9 cellular contexts compared by ENCODE assay signal in the genomic region with DNA sequence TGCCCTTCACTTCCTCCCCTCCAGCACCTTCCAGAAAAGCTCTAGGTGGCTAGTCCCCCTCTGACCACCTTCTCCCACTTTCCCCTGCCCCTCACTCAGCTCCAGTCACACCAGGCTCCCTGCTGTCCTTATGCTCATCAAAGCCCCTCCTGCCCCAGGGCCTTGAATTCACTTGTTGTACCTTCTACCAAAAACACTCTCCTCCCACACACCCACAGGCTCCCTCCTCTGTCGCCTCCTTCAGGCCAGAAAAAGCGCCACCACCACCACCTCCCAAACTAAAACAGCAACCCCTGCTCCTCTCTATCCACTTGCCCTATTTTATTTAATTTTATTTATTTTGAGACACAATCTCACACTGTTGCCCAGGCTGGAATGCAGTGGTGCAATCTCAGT. TPM values are rescaled to one million over a fixed set of nuclear protein-coding genes. Genes with fewer than 3 reads are reported as not detected.
DNase-seq lines count a peak whose midpoint lies in the region; ATAC-seq and TF ChIP-seq lines count a peak whose summit lies in the region.
"Had no signal": no experiment of that assay in that cellular context is flagged by ENCODE, and none has a peak within 500 bp of the region (broad histone marks: within the 10 kb centered on the region; RNA-seq: fewer than 3 reads in every experiment).

No MANE protein-coding gene starts in this region.

- DNase-seq in natural killer cell (no peak), foreskin keratinocyte (no peak), NCI-H526 treated with DMSO at 0.1 percent for 48 hours (lab: John Stamatoyannopoulos, UW) (no peak), glomerular visceral epithelial cell (ENCODE audit: extremely low spot score) (no peak)
- DNase-seq in natural killer cell treated with Interleukin-12 subunit alpha and Interleukin-12 subunit beta and Interleukin-15 and Interleukin-18, amount 100 ng/mL, for 72 hours (ENCODE audit: low spot score), result no peak
- peak; percentile 14 for DNase-seq in activated CD4-positive, alpha-beta T cell treated with anti-CD3 and anti-CD28 coated beads, Interleukin-2, amount 50 U/mL, for 1 hour
- DNase-seq: activated naive CD8-positive, alpha-beta T cell treated with anti-CD3 and anti-CD28 coated beads, Interleukin-2, amount 10 ng/mL, durations not matched to agents 7 days and 5 days had no signal

- H3K27me3 Mint-ChIP-seq in natural killer cell (ENCODE audit: low read depth in 2 of 2), result peaks cover 0 to 7% of the 10 kb centered on the region in 2 donors
- peaks cover 9 to 14% of the 10 kb centered on the region in 2 donors for H3K27me3 Mint-ChIP-seq in natural killer cell treated with Interleukin-12 subunit alpha and Interleukin-12 subunit beta and Interleukin-15 and Interleukin-18, amount 100 ng/mL, for 72 hours

- H3K4me1 ChIP-seq in foreskin keratinocyte, result peaks cover 6% of the 10 kb centered on the region

- H3K36me3 Mint-ChIP-seq in natural killer cell, result no peaks in the 10 kb centered on the region
- no peaks in the 10 kb centered on the region for H3K36me3 Mint-ChIP-seq in natural killer cell treated with Interleukin-12 subunit alpha and Interleukin-12 subunit beta and Interleukin-15 and Interleukin-18, amount 100 ng/mL, for 72 hours
- H3K36me3 Mint-ChIP-seq: activated naive CD8-positive, alpha-beta T cell treated with anti-CD3 and anti-CD28 coated beads, Interleukin-2, amount 10 ng/mL, durations not matched to agents 7 days and 5 days had no signal

- no peak overlapping the region for H3K4me3 Mint-ChIP-seq in natural killer cell
- H3K4me3 Mint-ChIP-seq in natural killer cell treated with Interleukin-12 subunit alpha and Interleukin-12 subunit beta and Interleukin-15 and Interleukin-18, amount 100 ng/mL, for 72 hours, result no peak overlapping the region
- H3K4me3 Mint-ChIP-seq: activated naive CD8-positive, alpha-beta T cell treated with anti-CD3 and anti-CD28 coated beads, Interleukin-2, amount 10 ng/mL, durations not matched to agents 7 days and 5 days had no signal

- intact Hi-C loops in natural killer cell (cut with micrococcal nuclease), result loop anchor here (10.0 kb wide), 1 partner anchor 151 kb away; the partner anchor contains the start of gene NECTIN2

- H3K9me3 Mint-ChIP-seq in natural killer cell, result no peaks in the 10 kb centered on the region
- no peaks in the 10 kb centered on the region for H3K9me3 Mint-ChIP-seq in natural killer cell treated with Interleukin-12 subunit alpha and Interleukin-12 subunit beta and Interleukin-15 and Interleukin-18, amount 100 ng/mL, for 72 hours
- H3K9me3 Mint-ChIP-seq: activated naive CD8-positive, alpha-beta T cell treated with anti-CD3 and anti-CD28 coated beads, Interleukin-2, amount 10 ng/mL, durations not matched to agents 7 days and 5 days had no signal

- peaks cover 0 to 20% of the 10 kb centered on the region in 2 donors for H3K4me1 Mint-ChIP-seq in natural killer cell
- peaks cover 23 to 27% of the 10 kb centered on the region in 2 donors for H3K4me1 Mint-ChIP-seq in natural killer cell treated with Interleukin-12 subunit alpha and Interleukin-12 subunit beta and Interleukin-15 and Interleukin-18, amount 100 ng/mL, for 72 hours (ENCODE audit: low read depth in 2 of 2)

- TF ChIP-seq CTCF in natural killer cell (IDR thresholded peaks at IDR 0.05), result peak; percentile 10
- TF ChIP-seq CTCF in foreskin keratinocyte (conservative IDR thresholded peaks at IDR 0.05), result peak; percentile 49

- ATAC-seq in natural killer cell, result no peak
- no peak for ATAC-seq in natural killer cell treated with Interleukin-12 subunit alpha and Interleukin-12 subunit beta and Interleukin-15 and Interleukin-18, amount 100 ng/mL, for 72 hours
- no peak for ATAC-seq in foreskin keratinocyte
- no peak for ATAC-seq in GM19452 (IDR thresholded peaks at IDR 0.05; ENCODE audit: unreplicated experiment)
- ATAC-seq in HG03565 (IDR thresholded peaks at IDR 0.05; ENCODE audit: unreplicated experiment), result no peak

- H3K27ac ChIP-seq in foreskin keratinocyte, result no peak overlapping the region

- H3K27me3 ChIP-seq in foreskin keratinocyte, result no peaks in the 10 kb centered on the region

- peak overlapping the region in 1 of 2 donors; percentile 51 for H3K27ac Mint-ChIP-seq in natural killer cell
- peak overlapping the region in 1 of 2 donors; percentile 70 for H3K27ac Mint-ChIP-seq in natural killer cell treated with Interleukin-12 subunit alpha and Interleukin-12 subunit beta and Interleukin-15 and Interleukin-18, amount 100 ng/mL, for 72 hours
- H3K27ac Mint-ChIP-seq: activated naive CD8-positive, alpha-beta T cell treated with anti-CD3 and anti-CD28 coated beads, Interleukin-2, amount 10 ng/mL, durations not matched to agents 7 days and 5 days had no signal

RNA-seq across cellular contexts. Expression of gene CEACAM16, which starts 4.8 kb away (rescaled TPM):
- total RNA-seq in natural killer cell (not detected), foreskin keratinocyte (not detected in 2 replicates)
- not detected for total RNA-seq in natural killer cell treated with Interleukin-12 subunit alpha and Interleukin-12 subunit beta and Interleukin-15 and Interleukin-18, amount 100 ng/mL, for 72 hours
- polyA plus RNA-seq in foreskin keratinocyte, result not detected in 2 replicates
- total RNA-seq: activated naive CD8-positive, alpha-beta T cell treated with anti-CD3 and anti-CD28 coated beads, Interleukin-2, amount 10 ng/mL, durations not matched to agents 7 days and 5 days had no signal

RNA-seq across cellular contexts. Expression of gene CEACAM19, which starts 22.9 kb away (rescaled TPM):
- total RNA-seq in natural killer cell (1 to 10 TPM; 2.6 to 4.1 (median 2.7) TPM), foreskin keratinocyte (1.5 and 2.3 TPM in 2 replicates)
- total RNA-seq in natural killer cell treated with Interleukin-12 subunit alpha and Interleukin-12 subunit beta and Interleukin-15 and Interleukin-18, amount 100 ng/mL, for 72 hours, result 1 to 10 TPM; 1.6 to 1.9 TPM
- polyA plus RNA-seq in foreskin keratinocyte, result 2.8 and 4.3 TPM in 2 replicates

RNA-seq across cellular contexts. Expression of gene PVR, which starts 50.5 kb away (rescaled TPM):
- 10 to 100 TPM in 1 of 3 donors, 1 to 10 TPM in 2; 6.6 to 12.6 (median 7.9) TPM for total RNA-seq in natural killer cell
- total RNA-seq in natural killer cell treated with Interleukin-12 subunit alpha and Interleukin-12 subunit beta and Interleukin-15 and Interleukin-18, amount 100 ng/mL, for 72 hours, result 10 to 100 TPM; 11.7 to 20.3 TPM
- total RNA-seq in foreskin keratinocyte, result 55.8 and 61.8 TPM in 2 replicates
- polyA plus RNA-seq in foreskin keratinocyte, result 36.3 and 36.4 TPM in 2 replicates

RNA-seq across cellular contexts. Expression of gene BCL3, which starts 54.3 kb away (rescaled TPM):
- total RNA-seq in natural killer cell, result 100 to 1,000 TPM; 152 to 199 (median 164) TPM
- total RNA-seq in natural killer cell treated with Interleukin-12 subunit alpha and Interleukin-12 subunit beta and Interleukin-15 and Interleukin-18, amount 100 ng/mL, for 72 hours, result 100 to 1,000 TPM; 117 to 122 TPM
- total RNA-seq in foreskin keratinocyte, result 3.5 and 5.2 TPM in 2 replicates
- polyA plus RNA-seq in foreskin keratinocyte, result 6.8 and 8.8 TPM in 2 replicates
